ENCODE assay signal across 22 cellular contexts in genomic region chr20:60687213-60687612, GRCh38.
A peak's percentile ranks its signal among the peaks of the same experiment; 100 is the strongest.
DNase-seq lines count a peak whose midpoint lies in the region; ATAC-seq, FAIRE-seq and TF ChIP-seq lines count a peak whose summit lies in the region.
"Had no signal": no experiment of that assay in that cellular context is flagged by ENCODE, and none has a peak within 500 bp of the region (broad histone marks: within the 10 kb centered on the region; RNA-seq: fewer than 3 reads in every experiment).

No MANE protein-coding gene starts in this region.

- no peak for FAIRE-seq in A549 (lab: Jason Lieb, UNC)
- FAIRE-seq in H1 (lab: Jason Lieb, UNC) = no peak
- FAIRE-seq: A204.1, D721Med, G401.6, GM12891, GM19239 had no signal

- H3K79me2 ChIP-seq in H1 (ENCODE audit: control insufficient read depth in 1 of 2, insufficient read depth in 2 of 2, low read length in 2 of 2) = no peaks in the 10 kb centered on the region

- no peak for ATAC-seq in A549
- no peak for ATAC-seq in WTC11
- ATAC-seq: CD8-positive, alpha-beta T cell had no signal

- H3K4me1 ChIP-seq in A549 = no peaks in the 10 kb centered on the region
- H3K4me1 ChIP-seq in H1 (replicated peaks in 1 of 4; ENCODE audit: control insufficient read depth in 3 of 4, insufficient read depth in 4 of 4, low read length in 3 of 4) = peaks cover 0 to 3% (median 2%) of the 10 kb centered on the region in 4 experiments; a peak in 5 of 7 replicates
- H3K4me1 ChIP-seq: Caco-2 had no signal

- H3K27me3 ChIP-seq in H1 (replicated peaks in 1 of 4; ENCODE audit: control insufficient read depth in 3 of 4, extremely low read depth in 1 of 4, insufficient read depth in 3 of 4, low read length in 3 of 4) = no peaks in the 10 kb centered on the region; a peak in 2 of 7 replicates
- H3K27me3 ChIP-seq: BLaER1 treated with 17β-estradiol and CSF1 and Interleukin-3, amounts not matched to agents 10 nM and 100 nM had no signal

- peak overlapping the region; percentile 68; the same call in 1 of the 2 replicates for H2BK12ac ChIP-seq in H1 (ENCODE audit: low read depth, low read length)

- DNase-seq in A549 (ENCODE audit: low read depth in 1 of 2, low spot score in 1 of 2) (no peak), WTC11 (ENCODE audit: low spot score) (no peak), H1 (ENCODE audit: low read depth in 1 of 2, low spot score in 2 of 2) (no peak), SW 1271 (lab: John Stamatoyannopoulos, UW) (no peak), cerebellar cortex (ENCODE audit: low spot score) (no peak)
- DNase-seq in activated CD4-positive, CD25-positive, alpha-beta regulatory T cell (lab: John Stamatoyannopoulos, UW) = no peak
- DNase-seq: 8988T; AML-193; Caco-2; Calu3; CD4-positive, alpha-beta T cell; CD8-positive, alpha-beta T cell; DMS79 treated with DMSO at 0.1 percent for 48 hours; GF-D8 had no signal

- H3K9me3 Mint-ChIP-seq in WTC11 = peaks cover 19% of the 10 kb centered on the region; the same call in 1 of the 2 replicates
- H3K9me3 Mint-ChIP-seq: CD4-positive, alpha-beta T cell; CD8-positive, alpha-beta T cell had no signal

- no peak overlapping the region for H3K18ac ChIP-seq in H1 (ENCODE audit: extremely low read depth, low read length)

- no peak overlapping the region for H3K4me3 ChIP-seq in A549
- H3K4me3 ChIP-seq in H1 (ENCODE audit: extremely low read depth in 1 of 4, insufficient read depth in 2 of 4, low read depth in 3 of 4, low read length in 4 of 4) = no peak overlapping the region
- H3K4me3 ChIP-seq: BLaER1 treated with 17β-estradiol and CSF1 and Interleukin-3, amounts not matched to agents 10 nM and 100 nM had no signal

- no peak overlapping the region for H4K5ac ChIP-seq in H1 (ENCODE audit: insufficient read length, low read depth, low read length)

- H3K36me3 Mint-ChIP-seq in WTC11 = peaks cover 17% of the 10 kb centered on the region
- H3K36me3 Mint-ChIP-seq: CD8-positive, alpha-beta T cell had no signal

- no peak overlapping the region for H3K4me2 ChIP-seq in A549
- H3K4me2 ChIP-seq in H1 (ENCODE audit: insufficient read depth in 1 of 2, low read depth in 2 of 2, low read length in 2 of 2) = no peak overlapping the region
- H3K4me2 ChIP-seq: BLaER1 treated with 17β-estradiol and CSF1 and Interleukin-3, amounts not matched to agents 10 nM and 100 nM had no signal

- H3K56ac ChIP-seq in H1 (replicated peaks; ENCODE audit: insufficient read length, low read depth, low read length) = no peak overlapping the region

- H2BK120ac ChIP-seq in H1 (replicated peaks; ENCODE audit: low read depth, low read length) = no peak overlapping the region

- peak overlapping the region; percentile 66; the same call in 1 of the 2 replicates for H2BK20ac ChIP-seq in H1 (ENCODE audit: low read length)

- no peaks in the 10 kb centered on the region for H3K79me1 ChIP-seq in H1 (ENCODE audit: low read depth, low read length)

- no peak for TF ChIP-seq POLR2A in A549 (IDR thresholded peaks at IDR 0.05; ENCODE audit: low read length)
- TF ChIP-seq POLR2A in H1 (IDR thresholded peaks at IDR 0.05; ENCODE audit: control extremely low read depth in 1 of 2, low read depth in 2 of 2, low read length in 2 of 2) = no peak

- H2AK5ac ChIP-seq in H1 (ENCODE audit: low read depth, low read length) = no peak overlapping the region; the same call in 1 of the 2 replicates

- peaks cover 12% of the 10 kb centered on the region for H3K27me3 Mint-ChIP-seq in WTC11 (ENCODE audit: low read depth)
- H3K27me3 Mint-ChIP-seq: B cell had no signal

- CTCF ChIA-PET in A549 (lab: Yijun Ruan, JAX) = no interaction called here
- CTCF ChIA-PET in WTC11 (lab: Charles Lee) = no interaction called here
- CTCF ChIA-PET in H1 (lab: Charles Lee; ENCODE audit: partially characterized antibody) = interaction anchor here (0.7 kb wide), 1 partner anchor 17 kb away, joined by 3 read pairs; no protein-coding TSS in a partner anchor

- no peak overlapping the region for H2BK5ac ChIP-seq in H1 (ENCODE audit: low read depth, low read length)

- no peaks in the 10 kb centered on the region for H3K36me3 ChIP-seq in H1 (ENCODE audit: control insufficient read depth in 2 of 4, insufficient read depth in 4 of 4, low read length in 3 of 4)
- H3K36me3 ChIP-seq: BLaER1 treated with 17β-estradiol and CSF1 and Interleukin-3, amounts not matched to agents 10 nM and 100 nM had no signal

- no peak for TF ChIP-seq EP300 in A549 (IDR thresholded peaks at IDR 0.05)
- no peak for TF ChIP-seq EP300 in H1 (IDR thresholded peaks at IDR 0.05; ENCODE audit: borderline replicate concordance in 1 of 2, low read depth in 2 of 2, low read length in 2 of 2)

- H3K4me1 Mint-ChIP-seq in WTC11 = peaks cover 43% of the 10 kb centered on the region
- H3K4me1 Mint-ChIP-seq: B cell had no signal

- no peak overlapping the region for H4K91ac ChIP-seq in H1 (replicated peaks; ENCODE audit: insufficient read length, low read length)

- H3K27ac ChIP-seq in A549 = no peak overlapping the region
- no peak overlapping the region for H3K27ac ChIP-seq in H1 (ENCODE audit: low read depth, low read length)
- H3K27ac ChIP-seq: BLaER1 treated with 17β-estradiol and CSF1 and Interleukin-3, amounts not matched to agents 10 nM and 100 nM; C4-2B had no signal

- H3K4me3 Mint-ChIP-seq in WTC11 = no peak overlapping the region
- H3K4me3 Mint-ChIP-seq: B cell; CD4-positive, alpha-beta T cell; CD8-positive, alpha-beta T cell had no signal

- no peak overlapping the region for H3K23ac ChIP-seq in H1 (ENCODE audit: insufficient read length)

- TF ChIP-seq RAD21 in A549 (conservative IDR thresholded peaks at IDR 0.05 in 1 of 2, IDR thresholded peaks at IDR 0.05 in 1 of 2) (no peak), H1 (IDR thresholded peaks at IDR 0.05 in 1 of 2, conservative IDR thresholded peaks at IDR 0.05 in 1 of 2; ENCODE audit: low read depth in 2 of 2, low read length in 2 of 2) (no peak)

- no peak overlapping the region for H2AFZ ChIP-seq in H1 (ENCODE audit: low read length)

- H3K9me3 ChIP-seq in A549 = 0 out of 3 replicates have a peak, but pooled peaks cover 2% of the 10 kb centered on the region
- H3K9me3 ChIP-seq in H1 (ENCODE audit: insufficient read depth in 2 of 2, low read depth in 1 of 2, low read length in 1 of 2) = no peaks in the 10 kb centered on the region
- H3K9me3 ChIP-seq: BLaER1 treated with 17β-estradiol and CSF1 and Interleukin-3, amounts not matched to agents 10 nM and 100 nM; Caco-2 had no signal

- H3K27ac Mint-ChIP-seq in WTC11 = no peak overlapping the region
- H3K27ac Mint-ChIP-seq: B cell; CD4-positive, alpha-beta T cell; CD8-positive, alpha-beta T cell had no signal

- POLR2A ChIA-PET in A549 (lab: Yijun Ruan, JAX) (no interaction called here), WTC11 (lab: Charles Lee) (no interaction called here), H1 (lab: Charles Lee; ENCODE audit: partially characterized antibody) (no interaction called here)

- H3K9ac ChIP-seq in H1 (replicated peaks in 1 of 4; ENCODE audit: extremely low read depth in 1 of 4, low read depth in 3 of 4, low read length in 3 of 4) = no peak overlapping the region
- H3K9ac ChIP-seq: BLaER1 treated with 17β-estradiol and CSF1 and Interleukin-3, amounts not matched to agents 10 nM and 100 nM had no signal

- 21% methylated on average over 8 of the region's 8 CpGs for WGBS in A549 (ENCODE audit: missing lambda C conversion rate)
- WGBS in H1 (ENCODE audit: extremely low coverage in 1 of 2, insufficient coverage in 1 of 2, insufficient read length in 1 of 2, insufficient replicate concordance in 2 of 2, low coverage in 1 of 2, low lambda C conversion rate in 2 of 2, missing lambda C conversion rate in 1 of 2), 2 experiments = 88% methylated on average over 7 of the region's 8 CpGs; no CpG with 5 or more reads in 1 of the 2 experiments

- H3K14ac ChIP-seq in H1 (ENCODE audit: insufficient read length) = no peak overlapping the region

- TF ChIP-seq CTCF in A549 (IDR thresholded peaks at IDR 0.05) = no peak
- no peak for TF ChIP-seq CTCF in WTC11 (IDR thresholded peaks at IDR 0.05)
- no peak for TF ChIP-seq CTCF in H1 (IDR thresholded peaks at IDR 0.05; ENCODE audit: control extremely low read depth in 1 of 3, insufficient read depth in 1 of 3, low read depth in 1 of 3, low read length in 3 of 3)

- no peaks in the 10 kb centered on the region for H4K20me1 ChIP-seq in H1 (replicated peaks in 1 of 2; ENCODE audit: control insufficient read depth in 1 of 2, insufficient read depth in 2 of 2, low read length in 2 of 2)
- H4K20me1 ChIP-seq: BLaER1 treated with 17β-estradiol and CSF1 and Interleukin-3, amounts not matched to agents 10 nM and 100 nM had no signal

- H4K8ac ChIP-seq in H1 (ENCODE audit: extremely low read depth, insufficient read depth, low read length) = no peak overlapping the region

- H3K23me2 ChIP-seq in H1 (ENCODE audit: low read depth, low read length) = no peaks in the 10 kb centered on the region

- H2BK15ac ChIP-seq in H1 (ENCODE audit: low read length) = no peak overlapping the region

- H3K4ac ChIP-seq in H1 (replicated peaks; ENCODE audit: insufficient read length, low read depth, low read length) = no peak overlapping the region

TF ChIP-seq in A549, 52 proteins besides CTCF, POLR2A, EP300 and RAD21:
- TF ChIP-seq USF2 (IDR thresholded peaks at IDR 0.05) (peak; percentile 53), KDM1A (IDR thresholded peaks at IDR 0.05; ENCODE audit: low read depth) (no peak)
TF ChIP-seq in A549: peak in this region for 1.

TF ChIP-seq in WTC11, 78 proteins besides CTCF, POLR2A, EP300 and RAD21:
- TF ChIP-seq CREM (CRISPR knock-in tag; IDR thresholded peaks at IDR 0.05) = no peak
- 0 out of 2 replicates have a peak, but pooled peaks have one; percentile 30 for TF ChIP-seq USF2 (CRISPR knock-in tag; IDR thresholded peaks at IDR 0.05)

TF ChIP-seq in H1, 55 proteins besides CTCF, POLR2A, EP300 and RAD21:
- TF ChIP-seq CREB1 (IDR thresholded peaks at IDR 0.05) (no peak), RNF2 (IDR thresholded peaks at IDR 0.05; ENCODE audit: borderline replicate concordance, low read depth, low read length, missing control alignments, poor library complexity, severe bottlenecking) (no peak), GABPA (IDR thresholded peaks at IDR 0.05; ENCODE audit: borderline replicate concordance, insufficient read depth, low read length) (no peak), RBBP5 (IDR thresholded peaks at IDR 0.05; ENCODE audit: borderline replicate concordance, low read depth, low read length) (no peak), SAP30 (IDR thresholded peaks at IDR 0.05; ENCODE audit: insufficient read depth, insufficient replicate concordance, low read length) (no peak)
